ENCODE assay signal across 8 cellular contexts in the genomic region with DNA sequence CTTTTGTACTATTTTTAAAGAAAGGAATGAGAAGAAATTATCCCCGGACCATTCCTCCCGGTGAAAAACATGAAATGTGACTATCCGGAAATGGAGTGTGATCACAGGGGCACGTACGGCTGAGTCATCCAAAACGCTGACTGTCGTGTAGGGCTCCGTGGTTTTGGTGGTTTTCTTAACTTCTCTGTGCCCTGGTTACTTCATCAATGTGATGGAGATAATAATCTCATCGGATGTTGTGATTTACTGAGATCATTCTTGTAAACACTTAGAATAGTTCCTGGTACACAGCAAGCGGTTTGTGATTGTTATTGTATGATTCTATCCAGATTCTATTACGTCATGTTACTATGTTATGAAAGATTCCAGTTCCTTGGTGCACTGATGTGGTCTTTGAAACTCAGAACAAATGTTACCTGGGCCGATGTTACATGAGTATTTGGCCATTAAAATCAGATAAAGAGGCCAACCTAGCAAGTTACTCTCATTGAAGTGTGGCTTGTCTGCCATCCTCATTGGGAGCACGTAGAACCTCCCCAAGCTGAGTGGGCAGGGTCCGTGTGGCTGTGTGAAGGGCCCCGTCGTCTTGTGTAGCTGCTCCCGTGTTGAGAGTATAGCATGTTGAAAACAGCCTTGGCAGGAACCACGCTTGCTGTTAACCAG.
DNase-seq lines count a peak whose midpoint lies in the region; ATAC-seq and TF ChIP-seq lines count a peak whose summit lies in the region.

No MANE protein-coding gene starts in this region.

- TF ChIP-seq CTCF in Calu3 (IDR thresholded peaks at IDR 0.05; ENCODE audit: unreplicated experiment), result no peak

- CTCF ChIA-PET in Calu3 (lab: Charles Lee), result no interaction called here

- BruUV-seq in Calu3 (replicated peaks; lab: Mats Ljungman, UMichigan), result no TSS peak

- ATAC-seq in GM21825 (IDR thresholded peaks at IDR 0.05; ENCODE audit: unreplicated experiment), result peak; percentile 86
- ATAC-seq in effector memory CD8-positive, alpha-beta T cell (replicated peaks), result peak; percentile 91

- intact Hi-C loops in Calu3 (cut with micrococcal nuclease; ENCODE audit: unreplicated experiment), result no loop called here

- H3K36me3 Mint-ChIP-seq in Calu3 (ENCODE audit: insufficient read depth, unreplicated experiment), result no peaks in the 10 kb centered on the region
- peaks cover 17% of the 10 kb centered on the region for H3K36me3 Mint-ChIP-seq in effector memory CD8-positive, alpha-beta T cell (ENCODE audit: insufficient read depth)

- H3K27me3 Mint-ChIP-seq in Calu3 (ENCODE audit: unreplicated experiment), result peaks cover 7% of the 10 kb centered on the region
- no peaks in the 10 kb centered on the region for H3K27me3 Mint-ChIP-seq in effector memory CD8-positive, alpha-beta T cell

- H3K4me3 Mint-ChIP-seq in Calu3 (ENCODE audit: low read depth, unreplicated experiment), result no peak overlapping the region
- H3K4me3 Mint-ChIP-seq in effector memory CD8-positive, alpha-beta T cell, result peak overlapping the region; percentile 79 to 90

- peak; percentile 58 for DNase-seq in Calu3
- DNase-seq in MV-4-11 (lab: John Stamatoyannopoulos, UW), result peak; percentile 89
- DNase-seq in activated CD4-positive, alpha-beta T cell treated with anti-CD3 and anti-CD28 coated beads, Interleukin-2, amount 50 U/mL, for 48 hours, result peak; percentile 65 to 75
- DNase-seq in effector memory CD8-positive, alpha-beta T cell, result peak; percentile 66 to 70 (median 70)
- peak; percentile 57 to 62 for DNase-seq in stimulated activated CD4-positive, alpha-beta T cell treated with anti-CD3 and anti-CD28 coated beads, Interleukin-15, amount 100 ng/mL, for 48 hours (ENCODE audit: low read depth in 2 of 2)
- no peak for DNase-seq in inferior parietal cortex (ENCODE audit: extremely low spot score)
- DNase-seq in DMS79 treated with DMSO at 0.1 percent for 48 hours (lab: John Stamatoyannopoulos, UW), result no peak

- H3K27ac Mint-ChIP-seq in Calu3 (ENCODE audit: unreplicated experiment), result peak overlapping the region; percentile 86
- H3K27ac Mint-ChIP-seq in effector memory CD8-positive, alpha-beta T cell, result peak overlapping the region; percentile 100

- no peaks in the 10 kb centered on the region for H3K9me3 Mint-ChIP-seq in Calu3 (ENCODE audit: low read depth, unreplicated experiment)
- peaks cover 0 to 2% of the 10 kb centered on the region in 2 donors for H3K9me3 Mint-ChIP-seq in effector memory CD8-positive, alpha-beta T cell

- peaks cover 10% of the 10 kb centered on the region for H3K4me1 Mint-ChIP-seq in Calu3 (ENCODE audit: low read depth, unreplicated experiment)
- H3K4me1 Mint-ChIP-seq in effector memory CD8-positive, alpha-beta T cell (ENCODE audit: low read depth in 2 of 2), result peaks cover 17 to 41% of the 10 kb centered on the region in 2 donors

Comparison
In these comparisons a context has a peak if more than half of its experiments do, and no peak if none do; other contexts are left out.
1. DNase-seq: peak in Calu3 (single experiment), MV-4-11 (single experiment), activated CD4-positive, alpha-beta T cell treated with anti-CD3 and anti-CD28 coated beads, Interleukin-2, amount 50 U/mL, for 48 hours (2 of 2), effector memory CD8-positive, alpha-beta T cell (3 of 3) and stimulated activated CD4-positive, alpha-beta T cell treated with anti-CD3 and anti-CD28 coated beads, Interleukin-15, amount 100 ng/mL, for 48 hours (2 of 2); none in inferior parietal cortex (single experiment) and DMS79 treated with DMSO at 0.1 percent for 48 hours (single experiment).